Comparison of ENCODE assay signal across 20 cellular contexts in the genomic region with DNA sequence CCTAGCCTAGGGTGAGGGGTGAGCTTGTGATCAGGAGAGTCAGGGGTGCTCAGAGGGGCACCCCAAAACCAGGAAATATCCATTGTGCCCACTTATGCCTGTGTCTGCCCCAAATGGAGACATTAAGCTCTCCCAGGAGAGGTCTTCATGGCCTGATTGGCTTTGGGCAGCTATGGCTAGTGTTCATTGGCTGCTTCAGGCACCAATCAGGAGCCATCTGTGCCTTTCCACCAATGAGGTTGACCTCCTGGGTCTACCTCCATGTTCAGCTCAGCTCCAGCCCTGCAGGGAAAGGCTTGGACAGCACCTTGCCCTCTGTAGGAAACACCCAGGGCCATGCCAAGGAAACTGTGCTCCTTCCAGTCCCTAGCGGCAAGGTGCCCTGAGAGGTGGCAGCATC. TPM values are rescaled to one million over a fixed set of nuclear protein-coding genes. Genes with fewer than 3 reads are reported as not detected.
DNase-seq lines count a peak whose midpoint lies in the region; ATAC-seq and TF ChIP-seq lines count a peak whose summit lies in the region.
"Had no signal": no experiment of that assay in that cellular context is flagged by ENCODE, and none has a peak within 500 bp of the region (broad histone marks: within the 10 kb centered on the region; RNA-seq: fewer than 3 reads in every experiment).

No MANE protein-coding gene starts in this region.

- H3K36me3 ChIP-seq in GM23338 (ENCODE audit: insufficient read depth) = no peaks in the 10 kb centered on the region
- H3K36me3 ChIP-seq: gastrocnemius medialis had no signal

- H2AFZ ChIP-seq in GM23338 = no peak overlapping the region
- H2AFZ ChIP-seq: GM23248 had no signal

- no peaks in the 10 kb centered on the region; the same call in 1 of the 2 replicates for H4K20me1 ChIP-seq in GM23338 (replicated peaks; ENCODE audit: insufficient read depth)

- no peak overlapping the region for H3K4me3 ChIP-seq in GM23338
- H3K4me3 ChIP-seq: gastrocnemius medialis, GM23248 had no signal

- peaks cover 14% of the 10 kb centered on the region for H3K4me1 ChIP-seq in GM23338 (ENCODE audit: insufficient read depth)

- no peaks in the 10 kb centered on the region for H3K9me2 ChIP-seq in GM23338 (ENCODE audit: insufficient read depth)

- H3K79me2 ChIP-seq in GM23338 (replicated peaks; ENCODE audit: insufficient read depth) = no peaks in the 10 kb centered on the region

- peaks cover 45% of the 10 kb centered on the region for H3K27me3 ChIP-seq in GM23338 (ENCODE audit: insufficient read depth)

- H3K4me3 Mint-ChIP-seq in GM23338 = no peak overlapping the region
- H3K4me3 Mint-ChIP-seq: activated naive CD8-positive, alpha-beta T cell treated with anti-CD3 and anti-CD28 coated beads, Interleukin-2, amount 50 U/mL, for 24 hours; stimulated activated naive B cell treated with anti-CD40 and anti-IgM and Interleukin-4, amounts not matched to agents 10 μg/mL and 1 μg/mL and 100 μg/mL, for 72 hours had no signal

- H3K27ac ChIP-seq in GM23338 (ENCODE audit: low read depth) = no peak overlapping the region
- H3K27ac ChIP-seq: gastrocnemius medialis, GM23248 had no signal

- peaks cover 30% of the 10 kb centered on the region for H3K4me1 Mint-ChIP-seq in GM23338

- DNase-seq in NCI-H2171 treated with DMSO at 0.1 percent for 48 hours (lab: John Stamatoyannopoulos, UW) (peak; percentile 11), NCI-H2171 (lab: John Stamatoyannopoulos, UW) (no peak), GM23338 (ENCODE audit: low spot score) (peak; percentile 63), NCI-H69 (lab: John Stamatoyannopoulos, UW) (peak; percentile 63), cerebellum (ENCODE audit: low spot score) (peak; percentile 42), cerebellar nuclear complex (lab: John Stamatoyannopoulos, UW) (no peak)
- no peak for DNase-seq in stimulated activated CD4-positive, alpha-beta T cell treated with anti-CD3 and anti-CD28 coated beads, Interleukin-4, amount 100 ng/mL, for 24 hours
- DNase-seq: activated CD4-positive, CD25-positive, alpha-beta regulatory T cell; activated naive CD8-positive, alpha-beta T cell treated with anti-CD3 and anti-CD28 coated beads, Interleukin-2, amount 50 U/mL, for 24 hours; CD4-positive, CD25-positive, alpha-beta regulatory T cell; DMS79; gastrocnemius medialis; GM23248; NCI-H1105; stimulated activated CD4-positive, alpha-beta T cell treated with anti-CD3 and anti-CD28 coated beads, Interleukin-15, amount 100 ng/mL, for 24 hours; stimulated activated naive B cell treated with anti-CD40 and anti-IgM and Interleukin-4, amounts not matched to agents 10 μg/mL and 1 μg/mL and 100 μg/mL, for 72 hours; T-helper 2 cell had no signal

- ATAC-seq in GM23338 (peak; percentile 6; the same call in 2 of the 3 replicates), GM18502 (IDR thresholded peaks at IDR 0.05; ENCODE audit: poor library complexity, unreplicated experiment) (no peak)
- ATAC-seq: activated naive CD8-positive, alpha-beta T cell treated with anti-CD3 and anti-CD28 coated beads, Interleukin-2, amount 50 U/mL, for 24 hours; gastrocnemius medialis had no signal

- peaks cover 43% of the 10 kb centered on the region for H3K27me3 Mint-ChIP-seq in GM23338 (ENCODE audit: insufficient read depth, low read depth, poor library complexity)

- peaks cover 2% of the 10 kb centered on the region; the same call in 2 of the 3 replicates for H3K9me3 Mint-ChIP-seq in GM23338
- H3K9me3 Mint-ChIP-seq: activated naive CD8-positive, alpha-beta T cell treated with anti-CD3 and anti-CD28 coated beads, Interleukin-2, amount 50 U/mL, for 24 hours; CD4-positive, CD25-positive, alpha-beta regulatory T cell; stimulated activated naive B cell treated with anti-CD40 and anti-IgM and Interleukin-4, amounts not matched to agents 10 μg/mL and 1 μg/mL and 100 μg/mL, for 72 hours; type B pancreatic cell had no signal

- TF ChIP-seq CTCF in GM23338 (conservative IDR thresholded peaks at IDR 0.05; ENCODE audit: low read depth in 2 of 2) = no peak

- no peak overlapping the region for H3K27ac Mint-ChIP-seq in GM23338
- H3K27ac Mint-ChIP-seq: activated naive CD8-positive, alpha-beta T cell treated with anti-CD3 and anti-CD28 coated beads, Interleukin-2, amount 50 U/mL, for 24 hours; IgD-negative memory B cell had no signal

- peaks cover 7% of the 10 kb centered on the region; the same call in 1 of the 2 replicates for H3F3A ChIP-seq in GM23338 (replicated peaks; ENCODE audit: low read depth)

- H3K36me3 Mint-ChIP-seq in GM23338 (ENCODE audit: low read depth) = no peaks in the 10 kb centered on the region; the same call in 2 of the 3 replicates
- H3K36me3 Mint-ChIP-seq: CD4-positive, CD25-positive, alpha-beta regulatory T cell; IgD-negative memory B cell; type B pancreatic cell had no signal

- no peak overlapping the region for H3K4me2 ChIP-seq in GM23338

TF ChIP-seq in GM23338, 12 proteins besides CTCF, POLR2A, EP300 and RAD21:
- TF ChIP-seq, protein P1, sequence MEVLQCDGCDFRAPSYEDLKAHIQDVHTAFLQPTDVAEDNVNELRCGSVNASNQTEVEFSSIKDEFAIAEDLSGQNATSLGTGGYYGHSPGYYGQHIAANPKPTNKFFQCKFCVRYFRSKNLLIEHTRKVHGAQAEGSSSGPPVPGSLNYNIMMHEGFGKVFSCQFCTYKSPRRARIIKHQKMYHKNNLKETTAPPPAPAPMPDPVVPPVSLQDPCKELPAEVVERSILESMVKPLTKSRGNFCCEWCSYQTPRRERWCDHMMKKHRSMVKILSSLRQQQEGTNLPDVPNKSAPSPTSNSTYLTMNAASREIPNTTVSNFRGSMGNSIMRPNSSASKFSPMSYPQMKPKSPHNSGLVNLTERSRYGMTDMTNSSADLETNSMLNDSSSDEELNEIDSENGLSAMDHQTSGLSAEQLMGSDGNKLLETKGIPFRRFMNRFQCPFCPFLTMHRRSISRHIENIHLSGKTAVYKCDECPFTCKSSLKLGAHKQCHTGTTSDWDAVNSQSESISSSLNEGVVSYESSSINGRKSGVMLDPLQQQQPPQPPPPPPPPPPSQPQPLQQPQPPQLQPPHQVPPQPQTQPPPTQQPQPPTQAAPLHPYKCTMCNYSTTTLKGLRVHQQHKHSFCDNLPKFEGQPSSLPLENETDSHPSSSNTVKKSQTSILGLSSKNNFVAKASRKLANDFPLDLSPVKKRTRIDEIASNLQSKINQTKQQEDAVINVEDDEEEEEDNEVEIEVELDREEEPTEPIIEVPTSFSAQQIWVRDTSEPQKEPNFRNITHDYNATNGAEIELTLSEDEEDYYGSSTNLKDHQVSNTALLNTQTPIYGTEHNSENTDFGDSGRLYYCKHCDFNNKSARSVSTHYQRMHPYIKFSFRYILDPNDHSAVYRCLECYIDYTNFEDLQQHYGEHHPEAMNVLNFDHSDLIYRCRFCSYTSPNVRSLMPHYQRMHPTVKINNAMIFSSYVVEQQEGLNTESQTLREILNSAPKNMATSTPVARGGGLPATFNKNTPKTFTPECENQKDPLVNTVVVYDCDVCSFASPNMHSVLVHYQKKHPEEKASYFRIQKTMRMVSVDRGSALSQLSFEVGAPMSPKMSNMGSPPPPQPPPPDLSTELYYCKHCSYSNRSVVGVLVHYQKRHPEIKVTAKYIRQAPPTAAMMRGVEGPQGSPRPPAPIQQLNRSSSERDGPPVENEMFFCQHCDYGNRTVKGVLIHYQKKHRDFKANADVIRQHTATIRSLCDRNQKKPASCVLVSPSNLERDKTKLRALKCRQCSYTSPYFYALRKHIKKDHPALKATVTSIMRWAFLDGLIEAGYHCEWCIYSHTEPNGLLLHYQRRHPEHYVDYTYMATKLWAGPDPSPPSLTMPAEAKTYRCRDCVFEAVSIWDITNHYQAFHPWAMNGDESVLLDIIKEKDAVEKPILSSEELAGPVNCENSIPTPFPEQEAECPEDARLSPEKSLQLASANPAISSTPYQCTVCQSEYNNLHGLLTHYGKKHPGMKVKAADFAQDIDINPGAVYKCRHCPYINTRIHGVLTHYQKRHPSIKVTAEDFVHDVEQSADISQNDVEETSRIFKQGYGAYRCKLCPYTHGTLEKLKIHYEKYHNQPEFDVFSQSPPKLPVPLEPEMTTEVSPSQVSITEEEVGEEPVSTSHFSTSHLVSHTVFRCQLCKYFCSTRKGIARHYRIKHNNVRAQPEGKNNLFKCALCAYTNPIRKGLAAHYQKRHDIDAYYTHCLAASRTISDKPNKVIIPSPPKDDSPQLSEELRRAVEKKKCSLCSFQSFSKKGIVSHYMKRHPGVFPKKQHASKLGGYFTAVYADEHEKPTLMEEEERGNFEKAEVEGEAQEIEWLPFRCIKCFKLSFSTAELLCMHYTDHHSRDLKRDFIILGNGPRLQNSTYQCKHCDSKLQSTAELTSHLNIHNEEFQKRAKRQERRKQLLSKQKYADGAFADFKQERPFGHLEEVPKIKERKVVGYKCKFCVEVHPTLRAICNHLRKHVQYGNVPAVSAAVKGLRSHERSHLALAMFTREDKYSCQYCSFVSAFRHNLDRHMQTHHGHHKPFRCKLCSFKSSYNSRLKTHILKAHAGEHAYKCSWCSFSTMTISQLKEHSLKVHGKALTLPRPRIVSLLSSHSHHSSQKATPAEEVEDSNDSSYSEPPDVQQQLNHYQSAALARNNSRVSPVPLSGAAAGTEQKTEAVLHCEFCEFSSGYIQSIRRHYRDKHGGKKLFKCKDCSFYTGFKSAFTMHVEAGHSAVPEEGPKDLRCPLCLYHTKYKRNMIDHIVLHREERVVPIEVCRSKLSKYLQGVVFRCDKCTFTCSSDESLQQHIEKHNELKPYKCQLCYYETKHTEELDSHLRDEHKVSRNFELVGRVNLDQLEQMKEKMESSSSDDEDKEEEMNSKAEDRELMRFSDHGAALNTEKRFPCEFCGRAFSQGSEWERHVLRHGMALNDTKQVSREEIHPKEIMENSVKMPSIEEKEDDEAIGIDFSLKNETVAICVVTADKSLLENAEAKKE (CRISPR knock-in tag; IDR thresholded peaks at IDR 0.05) = no peak

RNA-seq across cellular contexts. Expression of a gene that starts 23.9 kb away (rescaled TPM):
- total RNA-seq in GM23338 (2014; rRNA removed; shearing (Covaris generic)) = 47.5 and 48.1 TPM in 2 replicates
- polyA plus RNA-seq in GM23338 (2016; fragmentation: Nextera tagmentation; extraction: Ambion mirVana) = 437 and 458 TPM in 2 replicates
- 11.9 TPM for total RNA-seq in cerebellum

Comparison
In these comparisons a context has a peak if more than half of its experiments do, and no peak if none do; other contexts are left out.
1. DNase-seq: peak in NCI-H2171 treated with DMSO at 0.1 percent for 48 hours (single experiment), GM23338 (single experiment), NCI-H69 (single experiment) and cerebellum (single experiment); none in NCI-H2171 (single experiment), stimulated activated CD4-positive, alpha-beta T cell treated with anti-CD3 and anti-CD28 coated beads, Interleukin-4, amount 100 ng/mL, for 24 hours (single experiment) and cerebellar nuclear complex (0 of 2).